8 cellular contexts compared by ENCODE assay signal in genomic region chr10:72273410-72274212, GRCh38. TPM values are rescaled to one million over a fixed set of nuclear protein-coding genes. Genes with fewer than 3 reads are reported as not detected.
DNase-seq lines count a peak whose midpoint lies in the region; ATAC-seq and TF ChIP-seq lines count a peak whose summit lies in the region.

Gene DDIT4 (plus strand): TSS chr10:72273924. CDS start chr10:72274217, 293 bp downstream.

- intact Hi-C loops in PC-3 (cut with micrococcal nuclease) = loop anchor here (1.0 kb wide), 2 partner anchors 42 to 47 kb away; no protein-coding TSS in a partner anchor

- POLR2A ChIA-PET in PC-3 (lab: Charles Lee; ENCODE audit: unreplicated experiment) = interaction anchor here (0.7 to 1.2 kb wide), 4 partner anchors 10 to 545 kb away, joined by 3 to 6 read pairs (median 3); no protein-coding TSS in a partner anchor

- H3K27me3 ChIP-seq in PC-3 (ENCODE audit: low read length) = no peaks in the 10 kb centered on the region

- peak within 1 kb of the TSS; percentile 84 for H3K9ac ChIP-seq in PC-3 (ENCODE audit: low read length)

- TF ChIP-seq RAD21 in Ishikawa (IDR thresholded peaks at IDR 0.05; ENCODE audit: low read depth) = peak; percentile 30; the same call in 1 of the 2 replicates

- H3K4me1 ChIP-seq in PC-3 (ENCODE audit: insufficient read depth, low read length) = peaks cover 32% of the 10 kb centered on the region

- H3K4me2 ChIP-seq in PC-3 (ENCODE audit: low read length) = peak within 1 kb of the TSS; percentile 97

- no peaks in the 10 kb centered on the region for H3F3A ChIP-seq in PC-3 (ENCODE audit: low read length, unreplicated experiment)

- H3K79me2 ChIP-seq in PC-3 (ENCODE audit: low read length) = peaks cover 20% of the 10 kb centered on the region

- ATAC-seq in GM21576 (IDR thresholded peaks at IDR 0.05; ENCODE audit: unreplicated experiment) (peak; percentile 71), PC-3 (peak; percentile 85)

- no TSS peak for BruUV-seq in PC-3 (replicated peaks; lab: Mats Ljungman, UMichigan)

- TF ChIP-seq CTCF in PC-3 (conservative IDR thresholded peaks at IDR 0.05; ENCODE audit: low read depth, low read length) = no peak

- H3K4me3 ChIP-seq in PC-3 (ENCODE audit: low read length) = peak within 1 kb of the TSS; percentile 75

- H3K9me2 ChIP-seq in PC-3 (replicated peaks; ENCODE audit: low read length) = no peaks in the 10 kb centered on the region

- DNase-seq in DMS114 treated with DMSO at 0.1 percent for 48 hours (lab: John Stamatoyannopoulos, UW; ENCODE audit: unreplicated experiment) (peak; percentile 93), PC-3 (peak; percentile 96), activated T-cell treated with anti-CD3 and anti-CD28 coated beads for 48 hours (ENCODE audit: low read depth) (peak; percentile 99), epithelial cell of prostate (ENCODE audit: low read depth, low spot score) (peak; percentile 98), mucosa of gallbladder (ENCODE audit: low spot score) (peak; percentile 100)
- DNase-seq in stimulated activated CD8-positive, alpha-beta memory T cell treated with anti-CD3 and anti-CD28 coated beads, Interleukin-4, amount 100 ng/mL, for 4 hours (ENCODE audit: low read depth in 2 of 2, low spot score in 1 of 2) = peak; percentile 90 to 96

- peak within 1 kb of the TSS; percentile 73 for H2AFZ ChIP-seq in PC-3 (ENCODE audit: low read length)

- CTCF ChIA-PET in PC-3 (lab: Charles Lee) = interaction anchor here (0.6 kb wide), 1 partner anchor 13 kb away, joined by 3 read pairs; no protein-coding TSS in a partner anchor

- H3K27ac ChIP-seq in PC-3 (ENCODE audit: low read length) (peak within 1 kb of the TSS; percentile 41), epithelial cell of prostate (peak within 1 kb of the TSS; percentile 100)

- H4K20me1 ChIP-seq in PC-3 (ENCODE audit: low read length) = peaks cover 17% of the 10 kb centered on the region

- peaks cover 6% of the 10 kb centered on the region; the same call in 1 of the 2 replicates for H3K36me3 ChIP-seq in PC-3 (ENCODE audit: low read depth, low read length)

- H3K9me3 ChIP-seq in PC-3 (ENCODE audit: low read length) = no peaks in the 10 kb centered on the region

- peak; percentile 97 for TF ChIP-seq EP300 in Ishikawa (IDR thresholded peaks at IDR 0.05; ENCODE audit: borderline replicate concordance)

TF ChIP-seq in Ishikawa, 13 proteins besides CTCF, POLR2A, EP300 and RAD21:
- peak; percentile 94 for TF ChIP-seq ZBTB7A (IDR thresholded peaks at IDR 0.05; ENCODE audit: low read depth)
- TF ChIP-seq REST (IDR thresholded peaks at IDR 0.05; ENCODE audit: low read depth) = no peak
- peak; percentile 74; the same call in 1 of the 2 replicates for TF ChIP-seq YY1 (IDR thresholded peaks at IDR 0.05; ENCODE audit: low read depth)
- TF ChIP-seq USF1 (IDR thresholded peaks at IDR 0.05) = peak; percentile 59
- peak; percentile 61; the same call in 1 of the 2 replicates for TF ChIP-seq CEBPB (IDR thresholded peaks at IDR 0.05)
- TF ChIP-seq FOXM1 (IDR thresholded peaks at IDR 0.05; ENCODE audit: borderline replicate concordance, low read depth) = peak; percentile 88
- TF ChIP-seq MAX (IDR thresholded peaks at IDR 0.05) = peak; percentile 65
- TF ChIP-seq TCF12 (IDR thresholded peaks at IDR 0.05; ENCODE audit: low read depth) = peak; percentile 98
- TF ChIP-seq NFIC (IDR thresholded peaks at IDR 0.05) = peak; percentile 99
- peak; percentile 78; the same call in 1 of the 2 replicates for TF ChIP-seq TEAD4 (IDR thresholded peaks at IDR 0.05)
- TF ChIP-seq TAF1 (IDR thresholded peaks at IDR 0.05; ENCODE audit: low read depth) = peak; percentile 78
- no peak for TF ChIP-seq CREB1 (IDR thresholded peaks at IDR 0.05; ENCODE audit: low read depth)
- peak; percentile 85 for TF ChIP-seq EGR1 (IDR thresholded peaks at IDR 0.05)

RNA-seq across cellular contexts. Expression of gene DDIT4, which starts in this region (rescaled TPM):
- total RNA-seq in PC-3 (2014; rRNA removed) = 68.9 and 94.2 TPM in 2 replicates
- 191 TPM for total RNA-seq in mucosa of gallbladder

Comparison
In these comparisons a context has a peak if more than half of its experiments do, and no peak if none do; other contexts are left out.
1. Peak in every context shown above with its lines: DNase-seq, ATAC-seq, H3K4me3 ChIP-seq and H3K27ac ChIP-seq.